In the genomic region with DNA sequence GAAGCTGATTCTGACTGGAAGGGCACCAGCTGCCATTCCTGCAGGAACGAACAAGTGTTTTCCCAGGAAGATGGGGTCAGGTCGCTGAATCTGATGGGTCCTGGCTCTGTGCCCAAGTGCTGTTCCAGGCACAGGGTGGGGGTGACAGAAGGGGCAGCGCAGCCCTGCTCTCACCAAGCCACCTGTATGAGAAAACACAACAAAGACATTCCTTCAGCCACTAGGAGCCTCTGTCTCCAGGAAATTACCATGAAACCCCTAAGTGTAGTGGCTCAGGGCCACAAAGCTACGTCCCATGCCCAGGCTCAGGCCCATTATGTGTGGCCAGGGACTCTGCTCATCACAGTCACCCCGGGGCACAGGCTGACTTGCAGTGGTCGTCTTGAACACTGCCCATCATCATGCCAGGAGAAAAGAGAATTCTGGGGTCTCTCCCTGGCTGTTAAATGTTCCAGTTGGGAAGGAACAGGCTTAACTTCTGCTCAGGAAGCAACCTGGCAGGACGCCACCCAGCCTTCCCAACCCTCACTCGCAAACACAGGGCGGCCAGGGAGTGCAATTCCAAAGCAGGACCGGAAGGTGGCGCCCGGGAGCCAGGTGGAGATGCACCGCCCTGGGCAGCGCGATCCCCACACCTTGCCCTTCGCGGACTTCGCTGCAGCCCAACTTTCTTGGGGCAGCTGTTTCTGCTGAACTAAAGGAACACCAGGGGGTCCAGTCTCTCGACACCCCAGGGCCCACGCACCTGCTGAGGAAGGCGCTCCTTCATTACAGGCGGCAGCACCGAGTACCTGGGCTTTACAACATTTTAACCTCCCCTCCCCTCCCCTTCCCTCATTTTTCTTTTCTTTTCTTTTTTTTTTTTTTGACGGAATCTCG, we compare ENCODE assay signal across 8 cellular contexts. TPM values are rescaled to one million over a fixed set of nuclear protein-coding genes. Genes with fewer than 3 reads are reported as not detected.
DNase-seq lines count a peak whose midpoint lies in the region; ATAC-seq, FAIRE-seq and TF ChIP-seq lines count a peak whose summit lies in the region.

No MANE protein-coding gene starts in this region.

- peak; percentile 84 for TF ChIP-seq RAD21 in HepG2 (CRISPR knock-in tag; IDR thresholded peaks at IDR 0.05)

- peak; percentile 84 for FAIRE-seq in HepG2 (lab: Jason Lieb, UNC)

- ATAC-seq in HG03095 (IDR thresholded peaks at IDR 0.05; ENCODE audit: unreplicated experiment) (peak; percentile 82), HepG2 (peak; percentile 97), GM18517 (IDR thresholded peaks at IDR 0.05; ENCODE audit: unreplicated experiment) (no peak)

- H3K27ac ChIP-seq in colonic mucosa: no peak overlapping the region
- no peak overlapping the region for H3K27ac ChIP-seq in HepG2 (ENCODE audit: extremely low read length, insufficient read depth, low read length)

- in situ Hi-C loops in HepG2 (cut with HindIII; ENCODE audit: extremely low pct_ligation_motif_present, low pct_unique_long_range_greater_than_20kb): loop anchor here (5.0 kb wide), 1 partner anchor 33 kb away; no protein-coding TSS in a partner anchor

- POLR2A ChIA-PET in HepG2 (lab: Yijun Ruan, JAX): no interaction called here

- intact Hi-C loops in colonic mucosa (cut with DNase I) (loop anchor here (1.0 kb wide), 1 partner anchor 28 kb away; no protein-coding TSS in a partner anchor), HepG2 (cut with micrococcal nuclease; ENCODE audit: unreplicated experiment) (loop anchor here (1.0 kb wide), 1 partner anchor 28 kb away; no protein-coding TSS in a partner anchor)

- 9% methylated on average over 22 of the region's 25 CpGs for WGBS in HepG2 (ENCODE audit: low lambda C conversion rate)

- no peak overlapping the region for H2AFZ ChIP-seq in HepG2 (ENCODE audit: low read length)

- TF ChIP-seq CTCF in GM12872 (IDR thresholded peaks at IDR 0.05; ENCODE audit: insufficient read depth, low read depth, low read length) (peak; percentile 99), colonic mucosa (IDR thresholded peaks at IDR 0.05) (peak; percentile 98), HepG2 (CRISPR knock-in tag; IDR thresholded peaks at IDR 0.05) (peak; percentile 97)

- H3K27me3 ChIP-seq in colonic mucosa (no peaks in the 10 kb centered on the region), HepG2 (ENCODE audit: control insufficient read depth in 1 of 2, insufficient read depth in 2 of 2, low read length in 2 of 2) (peaks cover 1 to 19% of the 10 kb centered on the region in 2 experiments; a peak in 3 of 5 replicates)

- DNase-seq in NCI-H345 treated with DMSO at 0.1 percent for 48 hours (lab: John Stamatoyannopoulos, UW; ENCODE audit: unreplicated experiment) (peak; percentile 27), colonic mucosa (peak; percentile 89), HepG2 (ENCODE audit: low spot score) (peak; percentile 62)
- DNase-seq in activated CD4-positive, alpha-beta T cell treated with anti-CD3 and anti-CD28 coated beads for 48 hours: peak; percentile 84
- peak; percentile 79 for DNase-seq in stimulated activated CD4-positive, alpha-beta T cell treated with anti-CD3 and anti-CD28 coated beads, Interleukin-4, amount 100 ng/mL, for 1 hour

- H3K36me3 ChIP-seq in colonic mucosa (no peaks in the 10 kb centered on the region), HepG2 (replicated peaks in 1 of 2; ENCODE audit: control insufficient read depth in 1 of 2, insufficient read depth in 2 of 2, low read length in 2 of 2) (no peaks in the 10 kb centered on the region)

- BruUV-seq in HepG2 (replicated peaks; lab: Mats Ljungman, UMichigan): no TSS peak

- H3K79me2 ChIP-seq in HepG2 (ENCODE audit: insufficient read depth, low read length): no peaks in the 10 kb centered on the region

- CTCF ChIA-PET in HepG2 (lab: Yijun Ruan, JAX; ENCODE audit: low intra/inter-chr PET ratio, low total read pairs): interaction anchor here (1.1 to 2.5 kb wide), 2 partner anchors 27 to 135 kb away, joined by 4 to 36 read pairs; no protein-coding TSS in a partner anchor

- no peak overlapping the region for H3K4me3 ChIP-seq in colonic mucosa
- peak overlapping the region in 1 of 3 experiments; percentile 56; a peak in 1 of 6 replicates for H3K4me3 ChIP-seq in HepG2 (replicated peaks in 1 of 3; ENCODE audit: insufficient read depth in 1 of 3, low read depth in 2 of 3, low read length in 3 of 3)

- H3K4me1 ChIP-seq in colonic mucosa (no peaks in the 10 kb centered on the region), HepG2 (ENCODE audit: insufficient read depth, low read length) (peaks cover 8% of the 10 kb centered on the region; the same call in 1 of the 2 replicates)

- TF ChIP-seq POLR2A in HepG2 (IDR thresholded peaks at IDR 0.05; ENCODE audit: insufficient read depth in 1 of 2, low read depth in 2 of 2, low read length in 2 of 2): no peak

- H3K9me3 ChIP-seq in colonic mucosa (no peaks in the 10 kb centered on the region), HepG2 (ENCODE audit: low read length) (no peaks in the 10 kb centered on the region)

- H4K20me1 ChIP-seq in HepG2 (ENCODE audit: insufficient read depth, low read length): peaks cover 2% of the 10 kb centered on the region; the same call in 1 of the 2 replicates

- H3K9ac ChIP-seq in colonic mucosa (ENCODE audit: low read depth in 2 of 2, low read length in 2 of 2): no peak overlapping the region
- H3K9ac ChIP-seq in HepG2 (ENCODE audit: insufficient read depth, low read depth, low read length): no peak overlapping the region

- TF ChIP-seq EP300 in HepG2 (IDR thresholded peaks at IDR 0.05; ENCODE audit: low read depth in 2 of 2, low read length in 2 of 2) (no peak), HepG2 (CRISPR knock-in tag; IDR thresholded peaks at IDR 0.05; ENCODE audit: borderline replicate concordance) (no peak)

- H3K4me2 ChIP-seq in HepG2 (ENCODE audit: low read depth, low read length): peak overlapping the region; percentile 71

TF ChIP-seq in HepG2, 621 proteins besides CTCF, POLR2A, EP300 and RAD21 (continues in another document):
- TF ChIP-seq ZNF564 (CRISPR knock-in tag; IDR thresholded peaks at IDR 0.05) (peak; percentile 99), ZNF331 (CRISPR knock-in tag; IDR thresholded peaks at IDR 0.05) (peak; percentile 69; the same call in 1 of the 2 replicates), CREB1 (IDR thresholded peaks at IDR 0.05) (no peak), CREB1 (CRISPR knock-in tag; IDR thresholded peaks at IDR 0.05) (no peak), CCAR2 (optimal IDR thresholded peaks at IDR 0.05; ENCODE audit: low read depth, low read length) (peak; percentile 58)

RNA-seq across cellular contexts. Expression of a gene that starts 11.0 kb away (rescaled TPM):
- 10 to 100 TPM in 1 of 2 donors, under 1 TPM in 1; 0.29 to 17.3 TPM for total RNA-seq in colonic mucosa
- total RNA-seq in HepG2 (2016; rRNA removed; fragmentation: Illumina TruSeq; extraction: Trizol): not detected in 2 replicates
- not detected in 2 replicates for total RNA-seq in HepG2 (2016; cell fraction: cytosol; rRNA removed; fragmentation: Illumina TruSeq; extraction: Trizol; ENCODE audit: low read depth)
- total RNA-seq in HepG2 (2016; cell fraction: insoluble cytoplasmic fraction; rRNA removed; fragmentation: Illumina TruSeq; extraction: Trizol): not detected in 2 replicates
- not detected in 2 replicates for total RNA-seq in HepG2 (2016; cell fraction: membrane; rRNA removed; fragmentation: Illumina TruSeq; extraction: Trizol)
- not detected in 2 replicates for total RNA-seq in HepG2 (2016; cell fraction: nucleus; rRNA removed; fragmentation: Illumina TruSeq; extraction: Trizol)
- not detected in 2 replicates for polyA plus RNA-seq in HepG2 (2011; rRNA removed)
- not detected in 2 replicates for polyA plus RNA-seq in HepG2 (2011; cell fraction: cytosol; rRNA removed)
- polyA plus RNA-seq in HepG2 (2011; cell fraction: nucleus; rRNA removed): not detected in 2 replicates
- polyA plus RNA-seq in HepG2 (2012): not detected in 2 replicates
- polyA plus RNA-seq in HepG2 (2016; cell fraction: cytosol; fragmentation: Illumina TruSeq; extraction: Trizol; ENCODE audit: low read depth): not detected in 2 replicates
- not detected in 2 replicates for polyA plus RNA-seq in HepG2 (2016; cell fraction: insoluble cytoplasmic fraction; fragmentation: Illumina TruSeq; extraction: Trizol; ENCODE audit: low read depth)
- polyA plus RNA-seq in HepG2 (2016; cell fraction: membrane; fragmentation: Illumina TruSeq; extraction: Trizol; ENCODE audit: low read depth): not detected in 2 replicates
- polyA plus RNA-seq in HepG2 (2016; cell fraction: nucleus; fragmentation: Illumina TruSeq; extraction: Trizol; ENCODE audit: insufficient read depth, low read depth): not detected in 2 replicates
- polyA minus RNA-seq in HepG2 (2011; rRNA and poly(A)+ RNA removed; ENCODE audit: low replicate concordance): not detected in 2 replicates
- not detected in 2 replicates for polyA minus RNA-seq in HepG2 (2011; cell fraction: cytosol; rRNA and poly(A)+ RNA removed)
- not detected in 2 replicates for polyA minus RNA-seq in HepG2 (2011; cell fraction: nucleus; rRNA and poly(A)+ RNA removed)

RNA-seq across cellular contexts. Expression of a gene that starts 15.1 kb away (rescaled TPM):
- total RNA-seq in colonic mucosa (1 to 10 TPM in 1 of 2 donors, under 1 TPM in 1; 0.32 to 4.7 TPM), HepG2 (2016; rRNA removed; fragmentation: Illumina TruSeq; extraction: Trizol) (not detected in 2 replicates)
- total RNA-seq in HepG2 (2016; cell fraction: cytosol; rRNA removed; fragmentation: Illumina TruSeq; extraction: Trizol; ENCODE audit: low read depth): not detected in 2 replicates
- not detected in 2 replicates for total RNA-seq in HepG2 (2016; cell fraction: insoluble cytoplasmic fraction; rRNA removed; fragmentation: Illumina TruSeq; extraction: Trizol)
- total RNA-seq in HepG2 (2016; cell fraction: membrane; rRNA removed; fragmentation: Illumina TruSeq; extraction: Trizol): not detected in 2 replicates
- not detected in 2 replicates for total RNA-seq in HepG2 (2016; cell fraction: nucleus; rRNA removed; fragmentation: Illumina TruSeq; extraction: Trizol)
- not detected in 2 replicates for polyA plus RNA-seq in HepG2 (2011; rRNA removed)
- polyA plus RNA-seq in HepG2 (2011; cell fraction: cytosol; rRNA removed): not detected in 2 replicates
- 0.23 TPM in 1 of 2 replicates, not detected in the other for polyA plus RNA-seq in HepG2 (2011; cell fraction: nucleus; rRNA removed)
- polyA plus RNA-seq in HepG2 (2012): 0.07 and 0.16 TPM in 2 replicates
- not detected in 2 replicates for polyA plus RNA-seq in HepG2 (2016; cell fraction: cytosol; fragmentation: Illumina TruSeq; extraction: Trizol; ENCODE audit: low read depth)
- not detected in 2 replicates for polyA plus RNA-seq in HepG2 (2016; cell fraction: insoluble cytoplasmic fraction; fragmentation: Illumina TruSeq; extraction: Trizol; ENCODE audit: low read depth)
- polyA plus RNA-seq in HepG2 (2016; cell fraction: membrane; fragmentation: Illumina TruSeq; extraction: Trizol; ENCODE audit: low read depth): not detected in 2 replicates
- polyA plus RNA-seq in HepG2 (2016; cell fraction: nucleus; fragmentation: Illumina TruSeq; extraction: Trizol; ENCODE audit: insufficient read depth, low read depth): not detected in 2 replicates
- not detected in 2 replicates for polyA minus RNA-seq in HepG2 (2011; rRNA and poly(A)+ RNA removed; ENCODE audit: low replicate concordance)
- not detected in 2 replicates for polyA minus RNA-seq in HepG2 (2011; cell fraction: cytosol; rRNA and poly(A)+ RNA removed)
- polyA minus RNA-seq in HepG2 (2011; cell fraction: nucleus; rRNA and poly(A)+ RNA removed): not detected in 2 replicates

Comparison
In these comparisons a context has a peak if more than half of its experiments do, and no peak if none do; other contexts are left out.
1. DNase-seq: peak in every context shown above with its lines; median percentile 89 in colonic mucosa; 84 in activated CD4-positive, alpha-beta T cell treated with anti-CD3 and anti-CD28 coated beads for 48 hours; 79 in stimulated activated CD4-positive, alpha-beta T cell treated with anti-CD3 and anti-CD28 coated beads, Interleukin-4, amount 100 ng/mL, for 1 hour; 62 in HepG2; 27 in NCI-H345 treated with DMSO at 0.1 percent for 48 hours.